Comparison of ENCODE assay signal across 10 cellular contexts in genomic region chr3:159733194-159733860, GRCh38.
A peak's percentile ranks its signal among the peaks of the same experiment; 100 is the strongest.
DNase-seq lines count a peak whose midpoint lies in the region; ATAC-seq and TF ChIP-seq lines count a peak whose summit lies in the region.
"Had no signal": no experiment of that assay in that cellular context is flagged by ENCODE, and none has a peak within 500 bp of the region (broad histone marks: within the 10 kb centered on the region; RNA-seq: fewer than 3 reads in every experiment).

No MANE protein-coding gene starts in this region.

- no peaks in the 10 kb centered on the region for H3K27me3 ChIP-seq in H9 (ENCODE audit: insufficient read depth, low read length)
- no peaks in the 10 kb centered on the region for H3K27me3 ChIP-seq in adipocyte (replicated peaks; ENCODE audit: control insufficient read depth, insufficient read depth, low read length)
- no peaks in the 10 kb centered on the region for H3K27me3 ChIP-seq in smooth muscle cell (ENCODE audit: low read depth)
- no peaks in the 10 kb centered on the region for H3K27me3 ChIP-seq in prostate gland (replicated peaks; ENCODE audit: insufficient read depth)

- no peak overlapping the region for H2AK5ac ChIP-seq in H9 (ENCODE audit: insufficient read length, low read length)

- DNase-seq in H9 (no peak), adipocyte (ENCODE audit: low read depth) (peak; percentile 74), hepatic stellate cell (ENCODE audit: low spot score) (peak; percentile 60), smooth muscle cell (lab: John Stamatoyannopoulos, UW; ENCODE audit: unreplicated experiment) (no peak), GM19238 (ENCODE audit: insufficient read length, low spot score) (no peak), CD1c-positive myeloid dendritic cell (ENCODE audit: extremely low spot score) (no peak), prostate gland (ENCODE audit: low spot score) (no peak)
- DNase-seq: activated T-cell treated with anti-CD3 and anti-CD28 coated beads, Interleukin-2, amount 50 U/mL, for 24 hours; NCI-H2029 had no signal

- H4K5ac ChIP-seq in H9 (ENCODE audit: insufficient read length, low read depth, low read length): no peak overlapping the region

- TF ChIP-seq POLR2A in prostate gland (IDR thresholded peaks at IDR 0.05): no peak

- peaks cover 0 to 4% (median 3%) of the 10 kb centered on the region in 3 experiments; a peak in 3 of 7 replicates for H3K36me3 Mint-ChIP-seq in H9 (ENCODE audit: insufficient read depth in 1 of 3, low read depth in 3 of 3)

- WGBS in H9 (ENCODE audit: extremely low coverage, insufficient read length, low lambda C conversion rate): no CpG with 5 or more reads among the region's 5 CpGs
- 7% methylated on average over 5 of the region's 5 CpGs for WGBS in smooth muscle cell (ENCODE audit: low lambda C conversion rate)
- WGBS in prostate gland: 69% methylated on average over 5 of the region's 5 CpGs

- no peak overlapping the region for H2BK15ac ChIP-seq in H9 (ENCODE audit: low read depth, low read length)

- H2AFZ ChIP-seq in H9 (ENCODE audit: low read length) (no peak overlapping the region), smooth muscle cell (ENCODE audit: low read depth) (no peak overlapping the region)

- no peaks in the 10 kb centered on the region for H3K27me3 Mint-ChIP-seq in H9 (ENCODE audit: low read depth)

- no peak overlapping the region for H3K4ac ChIP-seq in H9 (ENCODE audit: low read depth, low read length)

- no peak overlapping the region for H3K23ac ChIP-seq in H9 (ENCODE audit: insufficient read length, low read depth, low read length)

- no peaks in the 10 kb centered on the region for H3K23me2 ChIP-seq in H9 (ENCODE audit: insufficient read length, low read depth, low read length, poor library complexity, severe bottlenecking)

- H3K9me3 Mint-ChIP-seq in H9: no peaks in the 10 kb centered on the region
- H3K9me3 Mint-ChIP-seq: activated T-cell treated with anti-CD3 and anti-CD28 coated beads, Interleukin-2, amount 50 U/mL, for 24 hours had no signal

- TF ChIP-seq CTCF in H9 (conservative IDR thresholded peaks at IDR 0.05) (no peak), smooth muscle cell (IDR thresholded peaks at IDR 0.05; ENCODE audit: borderline replicate concordance, insufficient read depth, poor library complexity, severe bottlenecking) (no peak), prostate gland (IDR thresholded peaks at IDR 0.05) (no peak)

- H3K56ac ChIP-seq in H9 (ENCODE audit: insufficient read length, low read depth, low read length): no peak overlapping the region

- 0 out of 2 replicates have a peak, but pooled peaks cover 2% of the 10 kb centered on the region for H3K4me1 ChIP-seq in H9 (ENCODE audit: insufficient read depth, low read length)
- H3K4me1 ChIP-seq in adipocyte (ENCODE audit: control insufficient read depth, insufficient read depth, low read length): peaks cover 17% of the 10 kb centered on the region
- H3K4me1 ChIP-seq in smooth muscle cell (ENCODE audit: low read depth): peaks cover 28% of the 10 kb centered on the region
- H3K4me1 ChIP-seq in prostate gland (replicated peaks): no peaks in the 10 kb centered on the region

- H4K91ac ChIP-seq in H9 (ENCODE audit: insufficient read length, low read depth, low read length): no peak overlapping the region

- H3T11ph ChIP-seq in H9 (ENCODE audit: low read length): no peak overlapping the region

- H3K79me1 ChIP-seq in H9 (ENCODE audit: insufficient read depth, low read depth, low read length, poor library complexity, severe bottlenecking): no peaks in the 10 kb centered on the region

- no peaks in the 10 kb centered on the region for H3K36me3 ChIP-seq in adipocyte (ENCODE audit: control insufficient read depth, insufficient read depth, low read length, severe bottlenecking)
- H3K36me3 ChIP-seq in smooth muscle cell (ENCODE audit: low read depth): no peaks in the 10 kb centered on the region
- no peaks in the 10 kb centered on the region for H3K36me3 ChIP-seq in prostate gland

- H2BK120ac ChIP-seq in H9 (ENCODE audit: low read depth, low read length, poor library complexity, severe bottlenecking): no peak overlapping the region

- H4K8ac ChIP-seq in H9 (replicated peaks; ENCODE audit: insufficient read length, low read depth, low read length): no peak overlapping the region

- H3K4me1 Mint-ChIP-seq in H9: peaks cover 29 to 31% of the 10 kb centered on the region in 2 experiments

- H3K4me3 ChIP-seq in adipocyte (ENCODE audit: low read length) (peak overlapping the region; percentile 49), smooth muscle cell (peak overlapping the region; percentile 14), prostate gland (no peak overlapping the region)

- intact Hi-C loops in prostate gland (cut with DNase I): loop anchor here (2.0 to 10.0 kb wide), 2 partner anchors 27 to 119 kb away; no protein-coding TSS in a partner anchor

- H3K18ac ChIP-seq in H9 (ENCODE audit: insufficient read length, low read depth, low read length): no peak overlapping the region

- no peak overlapping the region for H2BK20ac ChIP-seq in H9 (ENCODE audit: low read depth, low read length, poor library complexity, severe bottlenecking)

- H2BK12ac ChIP-seq in H9 (ENCODE audit: insufficient read length, low read depth, low read length): no peak overlapping the region

- H3K4me2 ChIP-seq in H9 (ENCODE audit: insufficient read depth, insufficient read length, low read length): peak overlapping the region; percentile 66
- peak overlapping the region; percentile 82 for H3K4me2 ChIP-seq in smooth muscle cell

- H4K20me1 ChIP-seq in H9 (ENCODE audit: control insufficient read depth, insufficient read depth, insufficient read length): no peaks in the 10 kb centered on the region
- no peaks in the 10 kb centered on the region for H4K20me1 ChIP-seq in smooth muscle cell (ENCODE audit: low read depth)

- no peak overlapping the region for H2BK5ac ChIP-seq in H9 (ENCODE audit: insufficient read length, low read length)

- H3K9ac ChIP-seq in H9 (ENCODE audit: extremely low read depth, insufficient read length, low read length) (no peak overlapping the region), adipocyte (ENCODE audit: low read length) (peak overlapping the region; percentile 22), smooth muscle cell (ENCODE audit: low read depth) (peak overlapping the region; percentile 53)

- peak overlapping the region; percentile 29 to 43; a peak in 3 of 5 replicates for H3K4me3 Mint-ChIP-seq in H9
- H3K4me3 Mint-ChIP-seq: activated T-cell treated with anti-CD3 and anti-CD28 coated beads, Interleukin-2, amount 50 U/mL, for 24 hours had no signal

- H3F3A ChIP-seq in smooth muscle cell (ENCODE audit: low read depth): peaks cover 23% of the 10 kb centered on the region

- no peaks in the 10 kb centered on the region for H3K9me3 ChIP-seq in H9 (ENCODE audit: control insufficient read depth, low read depth, low read length)
- H3K9me3 ChIP-seq in adipocyte (ENCODE audit: control insufficient read depth, low read length): no peaks in the 10 kb centered on the region
- no peaks in the 10 kb centered on the region for H3K9me3 ChIP-seq in smooth muscle cell (replicated peaks; ENCODE audit: low read depth)
- no peaks in the 10 kb centered on the region for H3K9me3 ChIP-seq in prostate gland

- H3K14ac ChIP-seq in H9 (ENCODE audit: insufficient read depth, low read length): no peak overlapping the region

- H3K79me2 ChIP-seq in H9 (ENCODE audit: insufficient read depth, low read length) (no peaks in the 10 kb centered on the region), smooth muscle cell (ENCODE audit: low read depth) (no peaks in the 10 kb centered on the region)

- H3K27ac ChIP-seq in H9 (ENCODE audit: insufficient read length, low read depth, low read length) (no peak overlapping the region), smooth muscle cell (ENCODE audit: low read depth) (peak overlapping the region; percentile 94), prostate gland (no peak overlapping the region)

- peak overlapping the region in 2 of 3 experiments; percentile 11 to 86; a peak in 2 of 7 replicates for H3K27ac Mint-ChIP-seq in H9
- H3K27ac Mint-ChIP-seq: activated T-cell treated with anti-CD3 and anti-CD28 coated beads, Interleukin-2, amount 50 U/mL, for 24 hours had no signal

- no peak for ATAC-seq in HG03469 (IDR thresholded peaks at IDR 0.05; ENCODE audit: unreplicated experiment)

Comparison
In these comparisons a context has a peak if more than half of its experiments do, and no peak if none do; other contexts are left out.
1. DNase-seq: peak in adipocyte (single experiment) and hepatic stellate cell (single experiment); none in H9 (single experiment), smooth muscle cell (single experiment), GM19238 (single experiment), CD1c-positive myeloid dendritic cell (single experiment) and prostate gland (single experiment).
2. H3K4me3 ChIP-seq: peak in adipocyte (single experiment) and smooth muscle cell (single experiment); none in prostate gland (0 of 2).